In genomic region chr12:111056618-111057521, GRCh38 we compare ENCODE assay signal across 1 cellular context.
A peak's percentile ranks its signal among the peaks of the same experiment; 100 is the strongest.
TF ChIP-seq lines count a peak whose summit lies in the region.

No MANE protein-coding gene starts in this region.

TF ChIP-seq in K562, 482 proteins besides CTCF, POLR2A, EP300 and RAD21 (continued from another document):
- no peak for TF ChIP-seq MLX (CRISPR knock-in tag; conservative IDR thresholded peaks at IDR 0.05)
- no peak for TF ChIP-seq RBM14 (IDR thresholded peaks at IDR 0.05; ENCODE audit: borderline replicate concordance, insufficient read depth, low read depth, low read length)
- TF ChIP-seq E2F5 (CRISPR knock-in tag; IDR thresholded peaks at IDR 0.05) = no peak
- peak; percentile 47; the same call in 1 of the 2 replicates for TF ChIP-seq ARID1B (IDR thresholded peaks at IDR 0.05)
- TF ChIP-seq SRF (CRISPR knock-in tag; IDR thresholded peaks at IDR 0.05) = peak in 1 of 2 experiments; percentile 55; a peak in 1 of 4 replicates
- no peak for TF ChIP-seq RBM22 (IDR thresholded peaks at IDR 0.05; ENCODE audit: low read depth, low read length, poor library complexity, severe bottlenecking)
- 0 out of 2 replicates have a peak, but pooled peaks have one; percentile 63 for TF ChIP-seq ZBTB26 (CRISPR knock-in tag; IDR thresholded peaks at IDR 0.05)
- TF ChIP-seq YY1 (IDR thresholded peaks at IDR 0.05; ENCODE audit: borderline replicate concordance in 1 of 3, control insufficient read depth in 1 of 3, extremely low read depth in 1 of 3, insufficient read depth in 3 of 3, insufficient read length in 1 of 3, insufficient replicate concordance in 2 of 3, low read depth in 1 of 3, low read length in 2 of 3) = peak in 1 of 3 experiments; percentile 64
- peak; percentile 66; the same call in 1 of the 2 replicates for TF ChIP-seq ZNF175 (CRISPR knock-in tag; IDR thresholded peaks at IDR 0.05; ENCODE audit: low read depth)
- TF ChIP-seq ZBTB40 (IDR thresholded peaks at IDR 0.05) = peak; percentile 85
- no peak for TF ChIP-seq ZBTB40 (CRISPR knock-in tag; IDR thresholded peaks at IDR 0.05)
- TF ChIP-seq CREM (IDR thresholded peaks at IDR 0.05; ENCODE audit: low read depth) = peak; percentile 39
- no peak for TF ChIP-seq ILK (tag; IDR thresholded peaks at IDR 0.05; ENCODE audit: borderline replicate concordance, low read depth)
- TF ChIP-seq DIDO1 (tag; IDR thresholded peaks at IDR 0.05; ENCODE audit: low read depth) = peak; percentile 23; the same call in 1 of the 2 replicates
- no peak for TF ChIP-seq NEUROD1 (IDR thresholded peaks at IDR 0.05; ENCODE audit: borderline replicate concordance, low read depth, low read length, partially characterized antibody)
- no peak for TF ChIP-seq ZNF717 (CRISPR knock-in tag; IDR thresholded peaks at IDR 0.05)
- TF ChIP-seq TCF7L2 (IDR thresholded peaks at IDR 0.05; ENCODE audit: low read depth, low read length) = no peak
- peak; percentile 73 for TF ChIP-seq EHMT2 (IDR thresholded peaks at IDR 0.05)
- peak; percentile 42; the same call in 1 of the 2 replicates for TF ChIP-seq ELF1 (tag; IDR thresholded peaks at IDR 0.05)
- 0 out of 2 replicates have a peak, but pooled peaks have one; percentile 73 for TF ChIP-seq ZNF584 (CRISPR knock-in tag; IDR thresholded peaks at IDR 0.05; ENCODE audit: low read depth)
- 0 out of 2 replicates have a peak, but pooled peaks have one; percentile 42 for TF ChIP-seq KLF1 (tag; IDR thresholded peaks at IDR 0.05)
- TF ChIP-seq MBD1 (CRISPR knock-in tag; IDR thresholded peaks at IDR 0.05) = no peak
- no peak for TF ChIP-seq SMARCB1 (IDR thresholded peaks at IDR 0.05; ENCODE audit: insufficient read length, low read depth)
- TF ChIP-seq DPF2 (IDR thresholded peaks at IDR 0.05) = 0 out of 2 replicates have a peak, but pooled peaks have one; percentile 26
- no peak for TF ChIP-seq ETS1 (conservative IDR thresholded peaks at IDR 0.05; ENCODE audit: control insufficient read depth, low read depth, low read length)
- TF ChIP-seq ATF7 (IDR thresholded peaks at IDR 0.05) = no peak
- TF ChIP-seq CBFA2T3 (IDR thresholded peaks at IDR 0.05) = no peak
- TF ChIP-seq ZNF121 (CRISPR knock-in tag; conservative IDR thresholded peaks at IDR 0.05) = no peak
- no peak for TF ChIP-seq BDP1 (IDR thresholded peaks at IDR 0.05; ENCODE audit: insufficient read depth, insufficient read length)
- peak; percentile 35 for TF ChIP-seq PKNOX1 (IDR thresholded peaks at IDR 0.05)
- no peak for TF ChIP-seq ZNF75A (CRISPR knock-in tag; IDR thresholded peaks at IDR 0.05)
- peak; percentile 36; the same call in 1 of the 2 replicates for TF ChIP-seq IRF9 (tag; IDR thresholded peaks at IDR 0.05)
